Comparison of ENCODE assay signal across 27 cellular contexts in genomic region chr6:157804448-157805327, GRCh38. TPM values are rescaled to one million over a fixed set of nuclear protein-coding genes. Genes with fewer than 3 reads are reported as not detected.
DNase-seq lines count a peak whose midpoint lies in the region; ATAC-seq and TF ChIP-seq lines count a peak whose summit lies in the region.
"Had no signal": no experiment of that assay in that cellular context is flagged by ENCODE, and none has a peak within 500 bp of the region (broad histone marks: within the 10 kb centered on the region; RNA-seq: fewer than 3 reads in every experiment).

No MANE protein-coding gene starts in this region.

- no peaks in the 10 kb centered on the region for H3K79me2 ChIP-seq in fibroblast of lung (ENCODE audit: control insufficient read depth, insufficient read depth, low read length)

- H3K36me3 ChIP-seq in IMR-90 (ENCODE audit: control insufficient read depth, insufficient read depth, low read length) (no peaks in the 10 kb centered on the region), fibroblast of lung (ENCODE audit: control insufficient read depth, insufficient read depth, low read length) (no peaks in the 10 kb centered on the region)
- H3K36me3 ChIP-seq: ascending aorta, heart right ventricle, right atrium auricular region, spleen had no signal

- peak overlapping the region; percentile 7; the same call in 1 of the 2 replicates for H3K14ac ChIP-seq in IMR-90 (replicated peaks; ENCODE audit: low read depth, low read length)

- CTCF ChIA-PET in IMR-90 (lab: Yijun Ruan, JAX) = interaction anchor here (0.9 kb wide), 2 partner anchors 25 to 48 kb away, joined by 3 read pairs; no protein-coding TSS in a partner anchor

- H4K5ac ChIP-seq in IMR-90 (ENCODE audit: low read depth, low read length) = no peak overlapping the region

- peak overlapping the region; percentile 29; the same call in 1 of the 2 replicates for H3K18ac ChIP-seq in IMR-90 (ENCODE audit: low read depth, low read length)

- H3K4me2 ChIP-seq in IMR-90 (ENCODE audit: low read depth, low read length) (no peak overlapping the region), fibroblast of lung (ENCODE audit: extremely low read depth, insufficient read depth, low read length) (no peak overlapping the region)

- peak overlapping the region; percentile 81 for H3K27ac Mint-ChIP-seq in stimulated activated naive CD8-positive, alpha-beta T cell treated with anti-CD3 and anti-CD28 coated beads, Interleukin-15, amount 100 ng/mL, for 72 hours

- H3K23ac ChIP-seq in IMR-90 (ENCODE audit: low read depth, low read length) = no peak overlapping the region

- peaks cover 57% of the 10 kb centered on the region for H3K4me1 Mint-ChIP-seq in stimulated activated naive CD8-positive, alpha-beta T cell treated with anti-CD3 and anti-CD28 coated beads, Interleukin-15, amount 100 ng/mL, for 72 hours

- in situ Hi-C loops in IMR-90 (cut with MboI; ENCODE audit: low sequenced_read_pairs) = no loop called here

- H3K4me3 ChIP-seq in IMR-90 (ENCODE audit: insufficient read depth, low read depth, low read length) (no peak overlapping the region), fibroblast of lung (replicated peaks in 1 of 4; ENCODE audit: control extremely low read depth in 1 of 4, insufficient read depth in 1 of 4, low read depth in 3 of 4, low read length in 4 of 4) (no peak overlapping the region)
- H3K4me3 ChIP-seq: ascending aorta, heart right ventricle, right atrium auricular region, spleen had no signal

- H3K9me3 Mint-ChIP-seq in stimulated activated naive CD8-positive, alpha-beta T cell treated with anti-CD3 and anti-CD28 coated beads, Interleukin-15, amount 100 ng/mL, for 72 hours = peaks cover 17 to 30% of the 10 kb centered on the region in 2 donors

- no TSS peak for BruUV-seq in IMR-90 (replicated peaks; lab: Mats Ljungman, UMichigan)

- H3K4me3 Mint-ChIP-seq in stimulated activated naive CD8-positive, alpha-beta T cell treated with anti-CD3 and anti-CD28 coated beads, Interleukin-15, amount 100 ng/mL, for 72 hours = peak overlapping the region in 1 of 2 donors; percentile 53
- H3K4me3 Mint-ChIP-seq: naive thymus-derived CD4-positive, alpha-beta T cell had no signal

- TF ChIP-seq RAD21 in IMR-90 (IDR thresholded peaks at IDR 0.05; ENCODE audit: low read length) = no peak

- H2BK15ac ChIP-seq in IMR-90 (ENCODE audit: low read depth, low read length) = no peak overlapping the region

- dilution Hi-C loops in IMR-90 (cut with HindIII; ENCODE audit: low sequenced_read_pairs, unreplicated experiment) = no loop called here

- TF ChIP-seq POLR2A in IMR-90 (IDR thresholded peaks at IDR 0.05; ENCODE audit: low read depth, low read length) = no peak

- H4K20me1 ChIP-seq in IMR-90 (ENCODE audit: insufficient read depth, low read length) (no peaks in the 10 kb centered on the region), fibroblast of lung (ENCODE audit: control insufficient read depth, extremely low read depth, insufficient read depth, low read length) (no peaks in the 10 kb centered on the region)

- POLR2A ChIA-PET in IMR-90 (lab: Charles Lee; ENCODE audit: unreplicated experiment) = no interaction called here

- no peaks in the 10 kb centered on the region for H3K79me1 ChIP-seq in IMR-90 (ENCODE audit: low read depth in 1 of 2, low read length in 2 of 2)

- 0 out of 2 replicates have a peak, but pooled peaks cover 3% of the 10 kb centered on the region for H3K9me1 ChIP-seq in IMR-90 (ENCODE audit: insufficient read depth, low read length)

- no peak overlapping the region for H3K56ac ChIP-seq in IMR-90 (ENCODE audit: extremely low read depth, insufficient read depth, low read length)

- H3K27me3 ChIP-seq in IMR-90 (ENCODE audit: control insufficient read depth, insufficient read depth, low read length) (no peaks in the 10 kb centered on the region), fibroblast of lung (ENCODE audit: control insufficient read depth, insufficient read depth, low read length) (no peaks in the 10 kb centered on the region)
- H3K27me3 ChIP-seq: ascending aorta, heart right ventricle, right atrium auricular region, spleen had no signal

- H3K27me3 Mint-ChIP-seq in stimulated activated naive CD8-positive, alpha-beta T cell treated with anti-CD3 and anti-CD28 coated beads, Interleukin-15, amount 100 ng/mL, for 72 hours = no peaks in the 10 kb centered on the region

- no peak overlapping the region for H2AFZ ChIP-seq in IMR-90 (replicated peaks; ENCODE audit: low read length, poor library complexity)
- peak overlapping the region; percentile 68 for H2AFZ ChIP-seq in fibroblast of lung (ENCODE audit: low read length)

- H4K91ac ChIP-seq in IMR-90 (ENCODE audit: insufficient read depth, low read depth, low read length) = no peak overlapping the region

- H3K27ac ChIP-seq in IMR-90 (ENCODE audit: insufficient read depth, low read length) = no peak overlapping the region
- no peak overlapping the region for H3K27ac ChIP-seq in fibroblast of lung (ENCODE audit: insufficient read depth, low read length)
- H3K27ac ChIP-seq: ascending aorta, heart right ventricle, right atrium auricular region, spleen had no signal

- H2AK5ac ChIP-seq in IMR-90 (ENCODE audit: low read depth, low read length) = peak overlapping the region; percentile 37; the same call in 1 of the 2 replicates

- TF ChIP-seq CTCF in IMR-90 (conservative IDR thresholded peaks at IDR 0.05; ENCODE audit: low read depth, low read length) (no peak), fibroblast of lung (conservative IDR thresholded peaks at IDR 0.05 in 1 of 2, IDR thresholded peaks at IDR 0.05 in 1 of 2; ENCODE audit: low read depth in 1 of 2, low read length in 2 of 2) (no peak)

- H3K9me3 ChIP-seq in IMR-90 (ENCODE audit: control insufficient read depth, insufficient read depth, low read length) (0 out of 2 replicates have a peak, but pooled peaks cover 2% of the 10 kb centered on the region), fibroblast of lung (ENCODE audit: control insufficient read depth, insufficient read depth, low read depth, low read length) (no peaks in the 10 kb centered on the region)
- H3K9me3 ChIP-seq: ascending aorta had no signal

- WGBS in IMR-90 (ENCODE audit: extremely low coverage in 2 of 2, insufficient read length in 1 of 2), 2 experiments = 100% methylated on average over 2 of the region's 11 CpGs; no CpG with 5 or more reads in 1 of the 2 experiments

- no peak overlapping the region; a peak in 1 of 4 replicates for H4K8ac ChIP-seq in IMR-90 (ENCODE audit: low read depth in 2 of 2, low read length in 2 of 2)

- H2BK120ac ChIP-seq in IMR-90 (ENCODE audit: low read depth, low read length) = no peak overlapping the region

- H2BK20ac ChIP-seq in IMR-90 (ENCODE audit: low read depth, low read length) = no peak overlapping the region

- no peak overlapping the region for H3K4ac ChIP-seq in IMR-90 (ENCODE audit: low read depth, low read length)

- peak; percentile 52 for DNase-seq in stimulated activated CD4-positive, alpha-beta T cell treated with anti-CD3 and anti-CD28 coated beads, Interleukin-1b, Interleukin-23, amount 100 ng/mL, for 48 hours
- no peak for DNase-seq in stimulated activated CD4-positive, alpha-beta T cell treated with anti-CD3 and anti-CD28 coated beads, Interleukin-4, amount 100 ng/mL, for 4 hours
- DNase-seq in IMR-90 (peak; percentile 41), fibroblast of lung (ENCODE audit: low read depth in 2 of 2) (no peak), GM19238 (ENCODE audit: insufficient read length, low spot score) (no peak), DMS 273 treated with DMSO at 0.1 percent for 48 hours (lab: John Stamatoyannopoulos, UW) (no peak), NCI-H526 treated with DMSO at 0.1 percent for 48 hours (lab: John Stamatoyannopoulos, UW) (no peak)
- peak in 1 of 2 donors; percentile 64 for DNase-seq in stimulated activated naive CD8-positive, alpha-beta T cell treated with anti-CD3 and anti-CD28 coated beads, Interleukin-15, amount 100 ng/mL, for 72 hours
- DNase-seq: activated CD4-positive, alpha-beta T cell treated with anti-CD3 and anti-CD28 coated beads for 1 hour; activated CD8-positive, alpha-beta memory T cell treated with anti-CD3 and anti-CD28 coated beads, Interleukin-2, amount 50 U/mL, for 48 hours; activated naive CD4-positive, alpha-beta T cell treated with Interleukin-2 at 50 U/mL for 16 hours; caudate nucleus; foreskin fibroblast; heart right ventricle; Kasumi-1; left colon; naive thymus-derived CD4-positive, alpha-beta T cell; NCI-H1092; NCI-H1930; NCI-H345; NCI-H82; spleen; SW 1271 had no signal

- H3K4me1 ChIP-seq in IMR-90 (ENCODE audit: control insufficient read depth, insufficient read depth, low read length) (peaks cover 5% of the 10 kb centered on the region), fibroblast of lung (ENCODE audit: control insufficient read depth, extremely low read depth, insufficient read depth, low read length) (peaks cover 2% of the 10 kb centered on the region)
- H3K4me1 ChIP-seq: ascending aorta, heart right ventricle, right atrium auricular region, spleen had no signal

- no peak overlapping the region for H2AK9ac ChIP-seq in IMR-90 (replicated peaks; ENCODE audit: low read depth, low read length, poor library complexity)

- H2BK5ac ChIP-seq in IMR-90 (ENCODE audit: low read depth, low read length, poor library complexity, severe bottlenecking) = no peak overlapping the region

- intact Hi-C loops in IMR-90 (cut with micrococcal nuclease) = no loop called here

- ATAC-seq in IMR-90 (ENCODE audit: low read depth) = 0 out of 2 replicates have a peak, but pooled peaks have one; percentile 19
- ATAC-seq in stimulated activated naive CD8-positive, alpha-beta T cell treated with anti-CD3 and anti-CD28 coated beads, Interleukin-15, amount 100 ng/mL, for 72 hours = peak; percentile 71
- ATAC-seq: heart right ventricle; left colon; naive thymus-derived CD4-positive, alpha-beta T cell; Right ventricle myocardium inferior had no signal

- H3K9ac ChIP-seq in IMR-90 (ENCODE audit: low read depth, low read length) (no peak overlapping the region), fibroblast of lung (ENCODE audit: insufficient read depth, low read length) (no peak overlapping the region)

TF ChIP-seq in IMR-90, 13 proteins besides CTCF, POLR2A, EP300 and RAD21 (continues in another document):
- TF ChIP-seq MXI1 (IDR thresholded peaks at IDR 0.05; ENCODE audit: borderline replicate concordance, low read depth, low read length) (no peak), CEBPB (IDR thresholded peaks at IDR 0.05; ENCODE audit: low read depth, low read length) (no peak), SMC3 (IDR thresholded peaks at IDR 0.05; ENCODE audit: low read depth, low read length) (no peak), NFE2L2 (IDR thresholded peaks at IDR 0.05; ENCODE audit: low read depth, low read length) (no peak), BHLHE40 (IDR thresholded peaks at IDR 0.05; ENCODE audit: low read depth, low read length) (no peak), FOS (IDR thresholded peaks at IDR 0.05; ENCODE audit: low read depth, low read length) (no peak)

RNA-seq across cellular contexts. Expression of gene SNX9, which starts 18.4 kb away (rescaled TPM):
- 41.2 and 41.9 TPM in 2 replicates for total RNA-seq in IMR-90 (2012; rRNA removed)
- 34.8 and 35.3 TPM in 2 replicates for polyA plus RNA-seq in IMR-90 (2012; rRNA removed)
- polyA plus RNA-seq in IMR-90 (2012; cell fraction: cytosol; rRNA removed) = 18.7 and 20.5 TPM in 2 replicates
- polyA plus RNA-seq in IMR-90 (2012; cell fraction: nucleus; rRNA removed; ENCODE audit: low replicate concordance) = 20.1 and 45.0 TPM in 2 replicates
- 117 and 120 TPM in 2 replicates for total RNA-seq in fibroblast of lung
- polyA plus RNA-seq in fibroblast of lung = 56.8 and 85.2 TPM in 2 replicates
- 37.9 and 56.4 TPM in 2 replicates for polyA plus RNA-seq in fibroblast of lung (2012)
- polyA minus RNA-seq in fibroblast of lung (ENCODE audit: low replicate concordance) = 13.5 and 23.2 TPM in 2 replicates
- total RNA-seq: OCI-LY7 had no signal

Comparison
In these comparisons a context has a peak if more than half of its experiments do, and no peak if none do; other contexts are left out.
1. DNase-seq: peak in stimulated activated CD4-positive, alpha-beta T cell treated with anti-CD3 and anti-CD28 coated beads, Interleukin-1b, Interleukin-23, amount 100 ng/mL, for 48 hours (single experiment) and IMR-90 (single experiment); none in stimulated activated CD4-positive, alpha-beta T cell treated with anti-CD3 and anti-CD28 coated beads, Interleukin-4, amount 100 ng/mL, for 4 hours (0 of 2), fibroblast of lung (0 of 2), GM19238 (single experiment), DMS 273 treated with DMSO at 0.1 percent for 48 hours (single experiment) and NCI-H526 treated with DMSO at 0.1 percent for 48 hours (single experiment).